Comparison of ENCODE assay signal across 2 cellular contexts in the genomic region with DNA sequence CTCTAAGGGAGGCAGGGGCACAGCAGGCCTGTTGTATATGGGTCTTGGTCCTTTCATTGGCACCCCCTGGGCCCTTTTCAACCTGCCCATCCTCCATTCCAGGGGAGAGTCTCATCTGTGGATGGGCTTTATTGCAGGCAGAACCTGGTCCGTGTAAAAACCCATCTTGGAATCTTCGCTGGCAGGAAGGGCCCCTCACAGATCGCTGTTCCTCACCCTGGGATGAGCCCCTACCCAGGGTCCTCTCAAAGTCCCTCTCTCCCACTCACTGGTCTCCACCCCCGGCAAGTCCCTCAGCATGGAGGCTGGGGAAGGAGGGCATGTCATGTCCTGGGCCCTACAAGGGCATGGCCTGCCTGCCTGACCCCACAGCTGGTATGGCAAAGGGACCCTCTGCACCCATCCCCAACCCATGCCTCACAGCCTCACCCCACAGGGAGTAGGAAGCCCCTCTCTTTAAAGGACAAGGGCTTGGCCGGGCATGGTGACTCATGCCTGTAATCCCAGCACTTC.
TF ChIP-seq lines count a peak whose summit lies in the region.

No MANE protein-coding gene starts in this region.

TF ChIP-seq in HEK293, 187 proteins besides CTCF, POLR2A, EP300 and RAD21:
- TF ChIP-seq, protein P1, sequence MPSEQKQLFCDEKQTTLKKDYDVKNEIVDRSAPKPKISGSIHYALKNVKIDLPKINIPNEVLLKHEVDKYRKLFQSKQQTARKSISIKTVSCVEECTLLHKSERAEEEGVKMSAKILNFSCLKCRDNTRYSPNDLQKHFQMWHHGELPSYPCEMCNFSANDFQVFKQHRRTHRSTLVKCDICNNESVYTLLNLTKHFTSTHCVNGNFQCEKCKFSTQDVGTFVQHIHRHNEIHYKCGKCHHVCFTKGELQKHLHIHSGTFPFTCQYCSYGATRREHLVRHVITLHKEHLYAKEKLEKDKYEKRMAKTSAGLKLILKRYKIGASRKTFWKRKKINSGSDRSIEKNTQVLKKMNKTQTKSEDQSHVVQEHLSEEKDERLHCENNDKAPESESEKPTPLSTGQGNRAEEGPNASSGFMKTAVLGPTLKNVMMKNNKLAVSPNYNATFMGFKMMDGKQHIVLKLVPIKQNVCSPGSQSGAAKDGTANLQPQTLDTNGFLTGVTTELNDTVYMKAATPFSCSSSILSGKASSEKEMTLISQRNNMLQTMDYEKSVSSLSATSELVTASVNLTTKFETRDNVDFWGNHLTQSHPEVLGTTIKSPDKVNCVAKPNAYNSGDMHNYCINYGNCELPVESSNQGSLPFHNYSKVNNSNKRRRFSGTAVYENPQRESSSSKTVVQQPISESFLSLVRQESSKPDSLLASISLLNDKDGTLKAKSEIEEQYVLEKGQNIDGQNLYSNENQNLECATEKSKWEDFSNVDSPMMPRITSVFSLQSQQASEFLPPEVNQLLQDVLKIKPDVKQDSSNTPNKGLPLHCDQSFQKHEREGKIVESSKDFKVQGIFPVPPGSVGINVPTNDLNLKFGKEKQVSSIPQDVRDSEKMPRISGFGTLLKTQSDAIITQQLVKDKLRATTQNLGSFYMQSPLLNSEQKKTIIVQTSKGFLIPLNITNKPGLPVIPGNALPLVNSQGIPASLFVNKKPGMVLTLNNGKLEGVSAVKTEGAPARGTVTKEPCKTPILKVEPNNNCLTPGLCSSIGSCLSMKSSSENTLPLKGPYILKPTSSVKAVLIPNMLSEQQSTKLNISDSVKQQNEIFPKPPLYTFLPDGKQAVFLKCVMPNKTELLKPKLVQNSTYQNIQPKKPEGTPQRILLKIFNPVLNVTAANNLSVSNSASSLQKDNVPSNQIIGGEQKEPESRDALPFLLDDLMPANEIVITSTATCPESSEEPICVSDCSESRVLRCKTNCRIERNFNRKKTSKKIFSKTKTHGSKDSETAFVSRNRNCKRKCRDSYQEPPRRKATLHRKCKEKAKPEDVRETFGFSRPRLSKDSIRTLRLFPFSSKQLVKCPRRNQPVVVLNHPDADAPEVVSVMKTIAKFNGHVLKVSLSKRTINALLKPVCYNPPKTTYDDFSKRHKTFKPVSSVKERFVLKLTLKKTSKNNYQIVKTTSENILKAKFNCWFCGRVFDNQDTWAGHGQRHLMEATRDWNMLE (tag by site-specific recombination; conservative IDR thresholded peaks at IDR 0.05; ENCODE audit: low read depth): no peak
- peak; percentile 49; the same call in 1 of the 2 replicates for TF ChIP-seq GLIS2 (tag by site-specific recombination; IDR thresholded peaks at IDR 0.05)

TF ChIP-seq in K562, 482 proteins besides CTCF, POLR2A, EP300 and RAD21:
- TF ChIP-seq ATF1 (CRISPR knock-in tag; IDR thresholded peaks at IDR 0.05) (no peak), ATF1 (tag; IDR thresholded peaks at IDR 0.05) (no peak), CTBP1 (IDR thresholded peaks at IDR 0.05; ENCODE audit: borderline replicate concordance) (0 out of 2 replicates have a peak, but pooled peaks have one; percentile 4), SMARCA4 (IDR thresholded peaks at IDR 0.05) (no peak), GTF2F1 (IDR thresholded peaks at IDR 0.05; ENCODE audit: low read depth, low read length) (no peak), SRSF7 (optimal IDR thresholded peaks at IDR 0.05; ENCODE audit: low read depth, low read length) (no peak)
- TF ChIP-seq, protein P2, sequence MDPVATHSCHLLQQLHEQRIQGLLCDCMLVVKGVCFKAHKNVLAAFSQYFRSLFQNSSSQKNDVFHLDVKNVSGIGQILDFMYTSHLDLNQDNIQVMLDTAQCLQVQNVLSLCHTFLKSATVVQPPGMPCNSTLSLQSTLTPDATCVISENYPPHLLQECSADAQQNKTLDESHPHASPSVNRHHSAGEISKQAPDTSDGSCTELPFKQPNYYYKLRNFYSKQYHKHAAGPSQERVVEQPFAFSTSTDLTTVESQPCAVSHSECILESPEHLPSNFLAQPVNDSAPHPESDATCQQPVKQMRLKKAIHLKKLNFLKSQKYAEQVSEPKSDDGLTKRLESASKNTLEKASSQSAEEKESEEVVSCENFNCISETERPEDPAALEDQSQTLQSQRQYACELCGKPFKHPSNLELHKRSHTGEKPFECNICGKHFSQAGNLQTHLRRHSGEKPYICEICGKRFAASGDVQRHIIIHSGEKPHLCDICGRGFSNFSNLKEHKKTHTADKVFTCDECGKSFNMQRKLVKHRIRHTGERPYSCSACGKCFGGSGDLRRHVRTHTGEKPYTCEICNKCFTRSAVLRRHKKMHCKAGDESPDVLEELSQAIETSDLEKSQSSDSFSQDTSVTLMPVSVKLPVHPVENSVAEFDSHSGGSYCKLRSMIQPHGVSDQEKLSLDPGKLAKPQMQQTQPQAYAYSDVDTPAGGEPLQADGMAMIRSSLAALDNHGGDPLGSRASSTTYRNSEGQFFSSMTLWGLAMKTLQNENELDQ (CRISPR knock-in tag; IDR thresholded peaks at IDR 0.05; ENCODE audit: borderline replicate concordance): no peak
- TF ChIP-seq, protein P3, sequence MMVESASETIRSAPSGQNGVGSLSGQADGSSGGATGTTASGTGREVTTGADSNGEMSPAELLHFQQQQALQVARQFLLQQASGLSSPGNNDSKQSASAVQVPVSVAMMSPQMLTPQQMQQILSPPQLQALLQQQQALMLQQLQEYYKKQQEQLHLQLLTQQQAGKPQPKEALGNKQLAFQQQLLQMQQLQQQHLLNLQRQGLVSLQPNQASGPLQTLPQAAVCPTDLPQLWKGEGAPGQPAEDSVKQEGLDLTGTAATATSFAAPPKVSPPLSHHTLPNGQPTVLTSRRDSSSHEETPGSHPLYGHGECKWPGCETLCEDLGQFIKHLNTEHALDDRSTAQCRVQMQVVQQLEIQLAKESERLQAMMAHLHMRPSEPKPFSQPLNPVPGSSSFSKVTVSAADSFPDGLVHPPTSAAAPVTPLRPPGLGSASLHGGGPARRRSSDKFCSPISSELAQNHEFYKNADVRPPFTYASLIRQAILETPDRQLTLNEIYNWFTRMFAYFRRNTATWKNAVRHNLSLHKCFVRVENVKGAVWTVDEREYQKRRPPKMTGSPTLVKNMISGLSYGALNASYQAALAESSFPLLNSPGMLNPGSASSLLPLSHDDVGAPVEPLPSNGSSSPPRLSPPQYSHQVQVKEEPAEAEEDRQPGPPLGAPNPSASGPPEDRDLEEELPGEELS (CRISPR knock-in tag; IDR thresholded peaks at IDR 0.05; ENCODE audit: borderline replicate concordance): no peak
- TF ChIP-seq, protein P4, sequence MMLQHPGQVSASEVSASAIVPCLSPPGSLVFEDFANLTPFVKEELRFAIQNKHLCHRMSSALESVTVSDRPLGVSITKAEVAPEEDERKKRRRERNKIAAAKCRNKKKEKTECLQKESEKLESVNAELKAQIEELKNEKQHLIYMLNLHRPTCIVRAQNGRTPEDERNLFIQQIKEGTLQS (IDR thresholded peaks at IDR 0.05): 0 out of 2 replicates have a peak, but pooled peaks have one; percentile 30
- TF ChIP-seq, protein P4 (CRISPR knock-in tag; conservative IDR thresholded peaks at IDR 0.05): no peak
